Comparison of ENCODE assay signal across 10 cellular contexts in genomic region chr10:10830316-10831061, GRCh38.
DNase-seq lines count a peak whose midpoint lies in the region; ATAC-seq and TF ChIP-seq lines count a peak whose summit lies in the region.
"Had no signal": no experiment of that assay in that cellular context is flagged by ENCODE, and none has a peak within 500 bp of the region (broad histone marks: within the 10 kb centered on the region; RNA-seq: fewer than 3 reads in every experiment).

No MANE protein-coding gene starts in this region.

- ATAC-seq in Right ventricle myocardium superior (ENCODE audit: poor library complexity): peak; percentile 78
- ATAC-seq in HG02981 (IDR thresholded peaks at IDR 0.05; ENCODE audit: unreplicated experiment): no peak
- ATAC-seq: activated T-cell treated with anti-CD3 and anti-CD28 coated beads, Interleukin-2, amount 50 U/mL, for 4 hours had no signal

- H3K36me3 ChIP-seq in sigmoid colon: no peaks in the 10 kb centered on the region

- peak overlapping the region; percentile 38 to 80 (median 58) for H3K27ac ChIP-seq in sigmoid colon
- H3K27ac ChIP-seq in dorsolateral prefrontal cortex: peak overlapping the region in 4 of 59 donors; percentile 0 to 45 (median 20)

- in situ Hi-C loops in astrocyte of the cerebellum (cut with HindIII; ENCODE audit: low sequenced_read_pairs): no loop called here

- intact Hi-C loops in Right ventricle myocardium superior (cut with DNase I) (no loop called here), sigmoid colon (cut with DNase I) (no loop called here), dorsolateral prefrontal cortex (cut with DNase I) (no loop called here)

- H3K4me1 ChIP-seq in sigmoid colon: peaks cover 0 to 33% (median 23%) of the 10 kb centered on the region in 4 donors

- no peak for TF ChIP-seq CTCF in astrocyte of the cerebellum (IDR thresholded peaks at IDR 0.05; ENCODE audit: low read depth, low read length, missing control alignments)
- TF ChIP-seq CTCF in sigmoid colon (IDR thresholded peaks at IDR 0.05): no peak
- TF ChIP-seq CTCF in dorsolateral prefrontal cortex (IDR thresholded peaks at IDR 0.05 in 54 of 56, conservative IDR thresholded peaks at IDR 0.05 in 2 of 56; ENCODE audit: low read depth in 1 of 56, partially characterized antibody in 56 of 56): no peak

- H3K4me3 ChIP-seq in astrocyte of the cerebellum (ENCODE audit: low read depth, low read length) (no peak overlapping the region), sigmoid colon (peak overlapping the region in 2 of 4 donors; percentile 12 to 13), dorsolateral prefrontal cortex (no peak overlapping the region)

- WGBS in sigmoid colon, 2 donors: 70 to 80% methylated on average over 5 of the region's 5 CpGs

- no peak for TF ChIP-seq POLR2A in sigmoid colon (IDR thresholded peaks at IDR 0.05)

- TF ChIP-seq EP300 in sigmoid colon (IDR thresholded peaks at IDR 0.05): no peak

- H3K9me3 ChIP-seq in sigmoid colon: peaks cover 0 to 1% (median 0%) of the 10 kb centered on the region in 4 donors

- peak; percentile 89 for DNase-seq in EH (ENCODE audit: low read depth)
- DNase-seq in astrocyte of the cerebellum (ENCODE audit: low read depth): peak; percentile 66
- no peak for DNase-seq in Right ventricle myocardium superior
- no peak for DNase-seq in sigmoid colon
- no peak for DNase-seq in GDM1 (lab: John Stamatoyannopoulos, UW)
- DNase-seq in NCI-H1048 (lab: John Stamatoyannopoulos, UW): no peak
- no peak for DNase-seq in dorsolateral prefrontal cortex
- DNase-seq: activated T-cell treated with anti-CD3 and anti-CD28 coated beads, Interleukin-2, amount 50 U/mL, for 4 hours; NCI-H446 treated with DMSO at 0.1 percent for 48 hours had no signal

- no peaks in the 10 kb centered on the region for H3K27me3 ChIP-seq in sigmoid colon
- H3K27me3 ChIP-seq in dorsolateral prefrontal cortex: peaks cover 0 to 5% (median 0%) of the 10 kb centered on the region in 45 donors

Comparison
In these comparisons a context has a peak if more than half of its experiments do, and no peak if none do; other contexts are left out.
1. DNase-seq: peak in EH (single experiment) and astrocyte of the cerebellum (single experiment); none in Right ventricle myocardium superior (single experiment), sigmoid colon (single experiment), GDM1 (single experiment), NCI-H1048 (single experiment) and dorsolateral prefrontal cortex (0 of 10).